In the genomic region with DNA sequence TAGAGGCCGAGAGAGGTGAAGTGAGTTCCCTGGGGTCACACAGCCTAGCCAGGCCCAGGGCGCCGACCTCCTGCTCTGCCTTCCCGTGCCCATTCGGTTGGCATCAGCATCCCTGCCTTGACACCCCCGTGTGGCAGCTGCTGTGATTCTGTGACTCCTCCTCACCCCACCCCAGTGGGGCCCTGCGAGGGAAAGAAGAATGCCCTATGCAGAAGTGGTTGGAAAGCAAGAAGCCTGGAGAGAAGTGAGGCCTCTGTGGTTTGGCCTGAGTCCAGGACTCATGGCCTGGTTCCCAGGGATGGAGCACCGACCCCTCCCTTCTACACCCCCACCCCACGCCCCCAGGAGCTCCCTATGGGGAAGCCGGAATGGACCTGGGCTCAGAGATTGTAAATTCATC, we compare ENCODE assay signal across 8 cellular contexts.
DNase-seq lines count a peak whose midpoint lies in the region; FAIRE-seq and TF ChIP-seq lines count a peak whose summit lies in the region.
"Had no signal": no experiment of that assay in that cellular context is flagged by ENCODE, and none has a peak within 500 bp of the region (broad histone marks: within the 10 kb centered on the region; RNA-seq: fewer than 3 reads in every experiment).

No MANE protein-coding gene starts in this region.

- H4K8ac ChIP-seq in trophoblast cell (ENCODE audit: low read depth, low read length) (no peak overlapping the region), H9 (replicated peaks; ENCODE audit: insufficient read length, low read depth, low read length) (no peak overlapping the region)

- no peak for DNase-seq in H54 (ENCODE audit: insufficient read length, low spot score)
- peak; percentile 50 for DNase-seq in NOMO-1 treated with dmso at 0.1 percent for 144 hours (lab: John Stamatoyannopoulos, UW; ENCODE audit: unreplicated experiment)
- peak; percentile 22 for DNase-seq in effector CD8-positive, alpha-beta T cell (lab: John Stamatoyannopoulos, UW)
- no peak for DNase-seq in trophoblast cell
- DNase-seq in H9 = no peak
- no peak for DNase-seq in ascending aorta (ENCODE audit: low spot score in 2 of 2)
- no peak for DNase-seq in stimulated activated CD4-positive, alpha-beta T cell treated with anti-CD3 and anti-CD28 coated beads, Interleukin-4, amount 100 ng/mL, for 24 hours

- H3K27me3 Mint-ChIP-seq in H9 (ENCODE audit: low read depth) = no peaks in the 10 kb centered on the region

- intact Hi-C loops in ascending aorta (cut with DNase I) = no loop called here

- H3K27ac ChIP-seq in trophoblast cell (ENCODE audit: low read depth, low read length) (no peak overlapping the region), H9 (ENCODE audit: insufficient read length, low read depth, low read length) (no peak overlapping the region), ascending aorta (no peak overlapping the region)
- H3K27ac ChIP-seq: thoracic aorta had no signal

- no peak overlapping the region for H3K23ac ChIP-seq in trophoblast cell (ENCODE audit: low read length)
- H3K23ac ChIP-seq in H9 (ENCODE audit: insufficient read length, low read depth, low read length) = no peak overlapping the region

- no peaks in the 10 kb centered on the region for H3K36me3 Mint-ChIP-seq in H9 (ENCODE audit: insufficient read depth in 1 of 3, low read depth in 3 of 3)

- no peaks in the 10 kb centered on the region for H3K23me2 ChIP-seq in H9 (ENCODE audit: insufficient read length, low read depth, low read length, poor library complexity, severe bottlenecking)

- H4K5ac ChIP-seq in H9 (ENCODE audit: insufficient read length, low read depth, low read length) = no peak overlapping the region

- TF ChIP-seq POLR2A in H54 (IDR thresholded peaks at IDR 0.05; ENCODE audit: low read depth, low read length) = 0 out of 2 replicates have a peak, but pooled peaks have one; percentile 14

- no CpG with 5 or more reads among the region's 10 CpGs for WGBS in trophoblast cell (ENCODE audit: extremely low coverage, insufficient coverage, insufficient read length)
- WGBS in H9 (ENCODE audit: extremely low coverage, insufficient read length, low lambda C conversion rate) = no CpG with 5 or more reads among the region's 10 CpGs

- H3K79me1 ChIP-seq in trophoblast cell (ENCODE audit: low read length) = no peaks in the 10 kb centered on the region
- H3K79me1 ChIP-seq in H9 (ENCODE audit: insufficient read depth, low read depth, low read length, poor library complexity, severe bottlenecking) = peaks cover 2% of the 10 kb centered on the region

- H2BK20ac ChIP-seq in H9 (ENCODE audit: low read depth, low read length, poor library complexity, severe bottlenecking) = no peak overlapping the region

- FAIRE-seq in H54 (lab: Jason Lieb, UNC) = no peak

- H3K27me3 ChIP-seq in trophoblast cell (ENCODE audit: insufficient read depth, low read length) = no peaks in the 10 kb centered on the region
- H3K27me3 ChIP-seq in H9 (ENCODE audit: insufficient read depth, low read length) = no peaks in the 10 kb centered on the region
- no peaks in the 10 kb centered on the region for H3K27me3 ChIP-seq in ascending aorta

- H3K79me2 ChIP-seq in trophoblast cell (ENCODE audit: control insufficient read depth, insufficient read depth, low read length, poor library complexity) = peaks cover 2% of the 10 kb centered on the region
- H3K79me2 ChIP-seq in H9 (ENCODE audit: insufficient read depth, low read length) = peaks cover 3% of the 10 kb centered on the region; the same call in 1 of the 2 replicates

- H3K4ac ChIP-seq in trophoblast cell (ENCODE audit: low read depth, low read length) = no peak overlapping the region
- no peak overlapping the region for H3K4ac ChIP-seq in H9 (ENCODE audit: low read depth, low read length)

- TF ChIP-seq CTCF in H9 (conservative IDR thresholded peaks at IDR 0.05) (no peak), ascending aorta (IDR thresholded peaks at IDR 0.05) (no peak)

- H3K18ac ChIP-seq in trophoblast cell (ENCODE audit: low read length) = peak overlapping the region; percentile 4
- H3K18ac ChIP-seq in H9 (ENCODE audit: insufficient read length, low read depth, low read length) = no peak overlapping the region

- H4K12ac ChIP-seq in trophoblast cell (ENCODE audit: low read depth, low read length) = no peak overlapping the region

- H3K9me3 ChIP-seq in trophoblast cell (ENCODE audit: insufficient read depth, low read depth, low read length) (peaks cover 2% of the 10 kb centered on the region), H9 (ENCODE audit: control insufficient read depth, low read depth, low read length) (no peaks in the 10 kb centered on the region), ascending aorta (no peaks in the 10 kb centered on the region)
- H3K9me3 ChIP-seq: thoracic aorta had no signal

- H3K9ac ChIP-seq in trophoblast cell (ENCODE audit: low read length) (no peak overlapping the region), H9 (ENCODE audit: extremely low read depth, insufficient read length, low read length) (no peak overlapping the region)

- H2BK15ac ChIP-seq in H9 (ENCODE audit: low read depth, low read length) = no peak overlapping the region

- no peak overlapping the region; a peak in 1 of 7 replicates for H3K27ac Mint-ChIP-seq in H9

- peaks cover 43 to 71% of the 10 kb centered on the region in 2 experiments for H3K4me1 Mint-ChIP-seq in H9

- H3K9me3 Mint-ChIP-seq in H9 = no peaks in the 10 kb centered on the region

- no peak overlapping the region for H2AK5ac ChIP-seq in trophoblast cell (ENCODE audit: low read length)
- H2AK5ac ChIP-seq in H9 (ENCODE audit: insufficient read length, low read length) = no peak overlapping the region

- no peak overlapping the region for H2BK5ac ChIP-seq in trophoblast cell (ENCODE audit: low read depth, low read length, poor library complexity)
- H2BK5ac ChIP-seq in H9 (ENCODE audit: insufficient read length, low read length) = no peak overlapping the region

- H3K4me1 ChIP-seq in trophoblast cell (ENCODE audit: control insufficient read depth in 1 of 2, insufficient read depth in 2 of 2, low read length in 2 of 2) (peaks cover 10 to 23% of the 10 kb centered on the region in 2 experiments), H9 (ENCODE audit: insufficient read depth, low read length) (peaks cover 14% of the 10 kb centered on the region; the same call in 1 of the 2 replicates), ascending aorta (peaks cover 12 to 41% of the 10 kb centered on the region in 2 donors)

- no peak overlapping the region for H3K4me3 Mint-ChIP-seq in H9

- H3K14ac ChIP-seq in trophoblast cell (ENCODE audit: low read length) = no peak overlapping the region
- H3K14ac ChIP-seq in H9 (ENCODE audit: insufficient read depth, low read length) = no peak overlapping the region

- peaks cover 4% of the 10 kb centered on the region for H4K20me1 ChIP-seq in H9 (ENCODE audit: control insufficient read depth, insufficient read depth, insufficient read length)

- H4K91ac ChIP-seq in trophoblast cell (ENCODE audit: low read depth, low read length) (no peak overlapping the region), H9 (ENCODE audit: insufficient read length, low read depth, low read length) (no peak overlapping the region)

- no peak overlapping the region for H3K56ac ChIP-seq in H9 (ENCODE audit: insufficient read length, low read depth, low read length)

- no peak overlapping the region for H3K4me2 ChIP-seq in trophoblast cell (ENCODE audit: low read length)
- no peak overlapping the region for H3K4me2 ChIP-seq in H9 (ENCODE audit: insufficient read depth, insufficient read length, low read length)

- H2BK120ac ChIP-seq in trophoblast cell (ENCODE audit: insufficient read depth, low read length, poor library complexity) (no peak overlapping the region), H9 (ENCODE audit: low read depth, low read length, poor library complexity, severe bottlenecking) (no peak overlapping the region)

- H3K36me3 ChIP-seq in trophoblast cell (ENCODE audit: control insufficient read depth in 1 of 2, insufficient read depth in 2 of 2, low read length in 2 of 2) (peaks cover 0 to 6% of the 10 kb centered on the region in 2 experiments), ascending aorta (peaks cover 0 to 4% of the 10 kb centered on the region in 2 donors)
- H3K36me3 ChIP-seq: thoracic aorta had no signal

- no peak overlapping the region for H2AFZ ChIP-seq in trophoblast cell (ENCODE audit: insufficient read depth, low read length, poor library complexity)
- H2AFZ ChIP-seq in H9 (ENCODE audit: low read length) = no peak overlapping the region

- H3K4me3 ChIP-seq in trophoblast cell (ENCODE audit: low read depth, low read length) (no peak overlapping the region), ascending aorta (no peak overlapping the region)
- H3K4me3 ChIP-seq: thoracic aorta had no signal

- H2BK12ac ChIP-seq in trophoblast cell (ENCODE audit: low read length) (no peak overlapping the region), H9 (ENCODE audit: insufficient read length, low read depth, low read length) (no peak overlapping the region)

- no peak overlapping the region for H3T11ph ChIP-seq in H9 (ENCODE audit: low read length)

Comparison
In these comparisons a context has a peak if more than half of its experiments do, and no peak if none do; other contexts are left out.
1. DNase-seq: peak in NOMO-1 treated with dmso at 0.1 percent for 144 hours (single experiment) and effector CD8-positive, alpha-beta T cell (single experiment); none in H54 (single experiment), trophoblast cell (0 of 2), H9 (single experiment), ascending aorta (0 of 2) and stimulated activated CD4-positive, alpha-beta T cell treated with anti-CD3 and anti-CD28 coated beads, Interleukin-4, amount 100 ng/mL, for 24 hours (single experiment).